4 cellular contexts compared by ENCODE assay signal in the genomic region with DNA sequence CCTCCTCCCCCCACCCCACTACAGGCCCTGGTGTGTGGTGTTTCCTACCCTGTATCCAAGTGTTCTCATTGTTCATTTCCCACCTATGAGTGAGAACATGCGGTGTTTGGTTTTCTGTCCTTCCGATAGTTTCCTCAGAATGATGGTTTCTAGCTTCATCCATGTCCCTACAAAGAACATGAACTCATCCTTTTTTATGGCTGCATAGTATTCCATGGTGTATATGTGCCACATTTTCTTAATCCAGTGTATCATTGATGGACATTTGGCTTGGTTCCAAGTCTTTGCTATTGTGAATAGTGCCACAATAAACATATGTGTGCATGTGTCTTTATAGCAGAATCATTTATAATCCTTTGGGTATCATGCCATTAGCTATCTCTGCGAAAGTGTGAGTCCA. TPM values are rescaled to one million over a fixed set of nuclear protein-coding genes. Genes with fewer than 3 reads are reported as not detected.
"Had no signal": no experiment of that assay in that cellular context is flagged by ENCODE, and none has a peak within 500 bp of the region (broad histone marks: within the 10 kb centered on the region; RNA-seq: fewer than 3 reads in every experiment).

No MANE protein-coding gene starts in this region.

RNA-seq across cellular contexts. Expression of gene OPN5, which starts 36.6 kb away (rescaled TPM):
- total RNA-seq: LHCN-M2, M059J, MCF 10A, NCI-H460 had no signal
